In genomic region chr18:41537666-41538065, GRCh38 we compare ENCODE assay signal across 26 cellular contexts.
"Had no signal": no experiment of that assay in that cellular context is flagged by ENCODE, and none has a peak within 500 bp of the region (broad histone marks: within the 10 kb centered on the region; RNA-seq: fewer than 3 reads in every experiment).

No MANE protein-coding gene starts in this region.

- H3K27ac ChIP-seq: brain microvascular endothelial cell, coronary artery, dorsolateral prefrontal cortex, esophagus muscularis mucosa, foreskin keratinocyte, gastrocnemius medialis, heart right ventricle, WERI-Rb-1 had no signal

- H3K4me1 ChIP-seq: esophagus muscularis mucosa, foreskin keratinocyte, gastrocnemius medialis, heart right ventricle had no signal

- DNase-seq: activated B cell treated with CpG ODN at 0.5 μM for 24 hours; activated CD4-positive, alpha-beta T cell treated with anti-CD3 and anti-CD28 coated beads for 48 hours; activated CD4-positive, alpha-beta T cell treated with anti-CD3 and anti-CD28 coated beads, Interleukin-2, amount 50 U/mL, for 1 hour; activated CD4-positive, alpha-beta T cell treated with anti-CD3 and anti-CD28 coated beads, Interleukin-2, amount 50 U/mL, for 48 hours; activated CD8-positive, alpha-beta memory T cell treated with anti-CD3 and anti-CD28 coated beads for 24 hours; activated CD8-positive, alpha-beta T cell treated with anti-CD3 and anti-CD28 coated beads for 36 hours; activated effector memory CD4-positive, alpha-beta T cell treated with Interleukin-2 at 50 U/mL for 16 hours; activated gamma-delta T cell treated with Interleukin-2 at 50 U/mL for 16 hours; activated naive CD4-positive, alpha-beta T cell treated with anti-CD3 and anti-CD28 coated beads, Interleukin-2, amount 50 U/mL, for 16 hours; activated naive CD4-positive, alpha-beta T cell treated with Interleukin-2 at 50 U/mL for 16 hours; activated T-cell treated with anti-CD3 and anti-CD28 coated beads, Interleukin-2, amount 50 U/mL, for 4 hours; amniotic stem cell; anterior cingulate cortex; brain microvascular endothelial cell; dorsolateral prefrontal cortex; effector memory CD4-positive, alpha-beta T cell; endodermal cell; erythroblast; foreskin keratinocyte; gastrocnemius medialis; heart right ventricle; T-helper 17 cell; T1000; WERI-Rb-1 had no signal

- H3K27me3 ChIP-seq: brain microvascular endothelial cell, dorsolateral prefrontal cortex, esophagus muscularis mucosa, foreskin keratinocyte, gastrocnemius medialis, heart right ventricle had no signal

- H3K9me3 ChIP-seq: esophagus muscularis mucosa, gastrocnemius medialis, heart right ventricle had no signal

- H3K36me3 ChIP-seq: brain microvascular endothelial cell, esophagus muscularis mucosa, gastrocnemius medialis, heart right ventricle, WERI-Rb-1 had no signal

- H3K4me3 ChIP-seq: coronary artery, dorsolateral prefrontal cortex, esophagus muscularis mucosa, gastrocnemius medialis, heart right ventricle had no signal
